ENCODE assay signal across 9 cellular contexts in genomic region chrX:9995855-9996339, GRCh38. TPM values are rescaled to one million over a fixed set of nuclear protein-coding genes. Genes with fewer than 3 reads are reported as not detected.
DNase-seq lines count a peak whose midpoint lies in the region; ATAC-seq, FAIRE-seq and TF ChIP-seq lines count a peak whose summit lies in the region.
"Had no signal": no experiment of that assay in that cellular context is flagged by ENCODE, and none has a peak within 500 bp of the region (broad histone marks: within the 10 kb centered on the region; RNA-seq: fewer than 3 reads in every experiment).

No MANE protein-coding gene starts in this region.

- no peak overlapping the region for H3K9ac ChIP-seq in kidney (ENCODE audit: low read length in 2 of 2)

- no peaks in the 10 kb centered on the region for H3K4me1 ChIP-seq in kidney (ENCODE audit: control insufficient read depth in 1 of 2, insufficient read depth in 1 of 2, low read depth in 1 of 2, low read length in 2 of 2)

- no peak for FAIRE-seq in bronchial epithelial cell (lab: Jason Lieb, UNC)
- FAIRE-seq in kidney (lab: Jason Lieb, UNC), result peak; percentile 47

- intact Hi-C loops in kidney (cut with DNase I), result loop anchor here (5.0 kb wide), 1 partner anchor 121 kb away; no protein-coding TSS in a partner anchor

- H3K27me3 ChIP-seq in bronchial epithelial cell (ENCODE audit: control insufficient read depth, insufficient read depth, low read length), result no peaks in the 10 kb centered on the region

- DNase-seq in DMS53 treated with DMSO at 0.1 percent for 48 hours (lab: John Stamatoyannopoulos, UW; ENCODE audit: unreplicated experiment) (peak; percentile 23), GOT3 (lab: John Stamatoyannopoulos, UW) (peak; percentile 66), NCI-H1694 (lab: John Stamatoyannopoulos, UW) (peak; percentile 27), bronchial epithelial cell (ENCODE audit: low read depth) (peak; percentile 47), kidney (peak; percentile 91)
- DNase-seq in activated CD4-positive, CD25-positive, alpha-beta regulatory T cell treated with anti-CD3 and anti-CD28 coated beads, Interleukin-2, amount 50 U/mL, for 16 hours (ENCODE audit: low read depth, low spot score), result peak; percentile 62
- peak; percentile 79 to 83 for DNase-seq in stimulated activated CD4-positive, alpha-beta T cell treated with anti-CD3 and anti-CD28 coated beads, Interleukin-2, amount 100 ng/mL, for 24 hours

- no peak overlapping the region for H3K27ac ChIP-seq in kidney (ENCODE audit: low read depth in 2 of 2, low read length in 2 of 2)

- no peaks in the 10 kb centered on the region for H3K9me3 ChIP-seq in kidney (ENCODE audit: control insufficient read depth in 1 of 2, low read length in 2 of 2)

- H3K36me3 ChIP-seq in bronchial epithelial cell (ENCODE audit: control insufficient read depth, insufficient read depth, low read length) (no peaks in the 10 kb centered on the region), kidney (ENCODE audit: control insufficient read depth in 1 of 2, insufficient read depth in 2 of 2, low read length in 2 of 2) (no peaks in the 10 kb centered on the region)

- peak; percentile 88 for TF ChIP-seq CTCF in bronchial epithelial cell (IDR thresholded peaks at IDR 0.05; ENCODE audit: insufficient read depth, low read length, severe bottlenecking)
- peak; percentile 95 for TF ChIP-seq CTCF in kidney (IDR thresholded peaks at IDR 0.05; ENCODE audit: borderline replicate concordance, extremely low read depth, insufficient read depth)

- no peak for ATAC-seq in HG03457 (IDR thresholded peaks at IDR 0.05; ENCODE audit: unreplicated experiment)

- H3K4me3 ChIP-seq in bronchial epithelial cell (ENCODE audit: low read depth, low read length) (no peak overlapping the region), kidney (ENCODE audit: low read length in 2 of 2) (no peak overlapping the region)

RNA-seq across cellular contexts. Expression of gene CLDN34, which starts 28.7 kb away (rescaled TPM):
- total RNA-seq in bronchial epithelial cell (not detected in 2 replicates), kidney (0.50 TPM)
- not detected for polyA plus RNA-seq in kidney (ENCODE audit: insufficient read depth, low read depth, low replicate concordance)
- polyA plus RNA-seq: adipose tissue had no signal

Comparison
In these comparisons a context has a peak if more than half of its experiments do, and no peak if none do; other contexts are left out.
1. DNase-seq: peak in every context shown above with its lines; median percentile 91 in kidney; 81 in stimulated activated CD4-positive, alpha-beta T cell treated with anti-CD3 and anti-CD28 coated beads, Interleukin-2, amount 100 ng/mL, for 24 hours; 66 in GOT3; 62 in activated CD4-positive, CD25-positive, alpha-beta regulatory T cell treated with anti-CD3 and anti-CD28 coated beads, Interleukin-2, amount 50 U/mL, for 16 hours; 47 in bronchial epithelial cell; 27 in NCI-H1694; 23 in DMS53 treated with DMSO at 0.1 percent for 48 hours.